In the genomic region with DNA sequence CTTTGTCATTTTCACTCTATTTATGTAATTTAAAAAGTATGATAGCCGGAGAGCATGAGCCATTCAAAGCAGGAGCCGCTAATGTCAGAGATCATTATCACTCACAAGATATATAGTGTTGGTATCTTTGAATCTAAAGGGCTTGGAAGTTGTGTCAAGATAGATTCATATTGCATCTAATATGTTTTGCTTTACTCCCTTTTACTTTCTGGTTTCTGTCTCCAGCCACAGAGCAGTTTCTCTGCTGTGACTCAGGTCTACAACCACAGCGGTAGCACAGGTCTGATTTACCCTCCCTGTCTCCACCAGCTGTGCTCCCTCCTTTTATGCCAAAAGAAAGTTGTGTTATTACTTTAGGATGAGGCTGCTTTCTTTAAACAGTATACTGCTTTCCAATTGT, we compare ENCODE assay signal across 19 cellular contexts.
DNase-seq lines count a peak whose midpoint lies in the region; ATAC-seq and TF ChIP-seq lines count a peak whose summit lies in the region.
"Had no signal": no experiment of that assay in that cellular context is flagged by ENCODE, and none has a peak within 500 bp of the region (broad histone marks: within the 10 kb centered on the region; RNA-seq: fewer than 3 reads in every experiment).

No MANE protein-coding gene starts in this region.

- no peak overlapping the region for H3K27ac ChIP-seq in brain microvascular endothelial cell
- H3K27ac ChIP-seq: KMS-11, sigmoid colon, uterus had no signal

- H3K36me3 Mint-ChIP-seq in activated naive CD4-positive, alpha-beta T cell treated with anti-CD3 and anti-CD28 coated beads, Interleukin-2, amount 50 U/mL, for 72 hours, result peaks cover 0 to 28% of the 10 kb centered on the region in 2 donors
- peaks cover 47% of the 10 kb centered on the region for H3K36me3 Mint-ChIP-seq in activated T-cell treated with anti-CD3 and anti-CD28 coated beads, Interleukin-2, amount 50 U/mL, for 24 hours (ENCODE audit: low read depth)
- peaks cover 20 to 29% of the 10 kb centered on the region in 2 donors for H3K36me3 Mint-ChIP-seq in stimulated activated naive B cell treated with anti-CD40 and anti-IgM and Interleukin-4, amounts not matched to agents 10 μg/mL and 1 μg/mL and 100 μg/mL, for 72 hours

- H3K36me3 ChIP-seq in brain microvascular endothelial cell (replicated peaks), result no peaks in the 10 kb centered on the region
- H3K36me3 ChIP-seq: sigmoid colon, uterus had no signal

- peak; percentile 82 to 97 for ATAC-seq in activated naive CD4-positive, alpha-beta T cell treated with anti-CD3 and anti-CD28 coated beads, Interleukin-2, amount 50 U/mL, for 72 hours
- peak; percentile 91 for ATAC-seq in HG02852 (IDR thresholded peaks at IDR 0.05; ENCODE audit: unreplicated experiment)
- ATAC-seq in stimulated activated naive CD8-positive, alpha-beta T cell treated with anti-CD3 and anti-CD28 coated beads, Interleukin-15, Interleukin-2, amounts not matched to agents 100 U/mL and 50 U/mL, for 24 hours, result peak; percentile 92
- no peak for ATAC-seq in stimulated activated naive B cell treated with anti-CD40 and anti-IgM and Interleukin-4, amounts not matched to agents 10 μg/mL and 1 μg/mL and 100 μg/mL, for 72 hours (replicated peaks)
- ATAC-seq: left cardiac atrium; naive thymus-derived CD8-positive, alpha-beta T cell had no signal

- no peak overlapping the region for H3K27ac Mint-ChIP-seq in activated naive CD4-positive, alpha-beta T cell treated with anti-CD3 and anti-CD28 coated beads, Interleukin-2, amount 50 U/mL, for 72 hours
- H3K27ac Mint-ChIP-seq in activated T-cell treated with anti-CD3 and anti-CD28 coated beads, Interleukin-2, amount 50 U/mL, for 24 hours, result peak overlapping the region; percentile 32
- H3K27ac Mint-ChIP-seq in stimulated activated naive B cell treated with anti-CD40 and anti-IgM and Interleukin-4, amounts not matched to agents 10 μg/mL and 1 μg/mL and 100 μg/mL, for 72 hours, result no peak overlapping the region
- H3K27ac Mint-ChIP-seq: activated CD4-positive, alpha-beta T cell treated with anti-CD3 and anti-CD28 coated beads, Interleukin-2, amount 10 ng/mL, durations not matched to agents 7 days and 5 days had no signal

- in situ Hi-C loops in brain microvascular endothelial cell (cut with HindIII; ENCODE audit: low pct_ligation_motif_present, low sequenced_read_pairs), result no loop called here

- peaks cover 0 to 4% of the 10 kb centered on the region in 2 donors for H3K9me3 Mint-ChIP-seq in activated naive CD4-positive, alpha-beta T cell treated with anti-CD3 and anti-CD28 coated beads, Interleukin-2, amount 50 U/mL, for 72 hours
- no peaks in the 10 kb centered on the region for H3K9me3 Mint-ChIP-seq in activated T-cell treated with anti-CD3 and anti-CD28 coated beads, Interleukin-2, amount 50 U/mL, for 24 hours
- no peaks in the 10 kb centered on the region for H3K9me3 Mint-ChIP-seq in stimulated activated naive B cell treated with anti-CD40 and anti-IgM and Interleukin-4, amounts not matched to agents 10 μg/mL and 1 μg/mL and 100 μg/mL, for 72 hours
- H3K9me3 Mint-ChIP-seq: naive thymus-derived CD8-positive, alpha-beta T cell had no signal

- H3K4me1 Mint-ChIP-seq in activated T-cell treated with anti-CD3 and anti-CD28 coated beads, Interleukin-2, amount 50 U/mL, for 24 hours (ENCODE audit: low read depth), result peaks cover 12% of the 10 kb centered on the region
- no peaks in the 10 kb centered on the region for H3K4me1 Mint-ChIP-seq in stimulated activated naive B cell treated with anti-CD40 and anti-IgM and Interleukin-4, amounts not matched to agents 10 μg/mL and 1 μg/mL and 100 μg/mL, for 72 hours

- TF ChIP-seq CTCF in brain microvascular endothelial cell (IDR thresholded peaks at IDR 0.05; ENCODE audit: low read depth, low read length, missing control alignments), result no peak

- DNase-seq in activated naive CD4-positive, alpha-beta T cell treated with anti-CD3 and anti-CD28 coated beads, Interleukin-2, amount 50 U/mL, for 72 hours (ENCODE audit: low spot score in 2 of 2), result peak in 1 of 2 donors; percentile 12
- no peak for DNase-seq in activated naive CD4-positive, alpha-beta T cell (lab: John Stamatoyannopoulos, UW)
- DNase-seq in activated T-cell treated with anti-CD3 and anti-CD28 coated beads, Interleukin-2, amount 50 U/mL, for 24 hours, result no peak
- peak; percentile 17 for DNase-seq in stimulated activated naive CD8-positive, alpha-beta T cell treated with anti-CD3 and anti-CD28 coated beads, Interleukin-15, Interleukin-2, amounts not matched to agents 100 U/mL and 50 U/mL, for 24 hours
- DNase-seq in NCI-H748 treated with DMSO at 0.1 percent for 48 hours (lab: John Stamatoyannopoulos, UW) (no peak), brain microvascular endothelial cell (no peak)
- no peak for DNase-seq in stimulated activated naive B cell treated with anti-CD40 and anti-IgM and Interleukin-4, amounts not matched to agents 10 μg/mL and 1 μg/mL and 100 μg/mL, for 72 hours
- DNase-seq: activated CD4-positive, alpha-beta T cell treated with anti-CD3 and anti-CD28 coated beads, Interleukin-2, amount 10 ng/mL, durations not matched to agents 7 days and 5 days; anterior cingulate cortex; effector CD4-positive, alpha-beta T cell; EL; left cardiac atrium; naive thymus-derived CD8-positive, alpha-beta T cell; NCI-H2081; sigmoid colon; SW 1271; uterus had no signal

- no peak overlapping the region for H3K4me3 Mint-ChIP-seq in activated T-cell treated with anti-CD3 and anti-CD28 coated beads, Interleukin-2, amount 50 U/mL, for 24 hours
- no peak overlapping the region for H3K4me3 Mint-ChIP-seq in stimulated activated naive B cell treated with anti-CD40 and anti-IgM and Interleukin-4, amounts not matched to agents 10 μg/mL and 1 μg/mL and 100 μg/mL, for 72 hours
- H3K4me3 Mint-ChIP-seq: activated CD4-positive, alpha-beta T cell treated with anti-CD3 and anti-CD28 coated beads, Interleukin-2, amount 10 ng/mL, durations not matched to agents 7 days and 5 days; naive thymus-derived CD8-positive, alpha-beta T cell had no signal

- H3K27me3 Mint-ChIP-seq in activated T-cell treated with anti-CD3 and anti-CD28 coated beads, Interleukin-2, amount 50 U/mL, for 24 hours, result no peaks in the 10 kb centered on the region
- no peaks in the 10 kb centered on the region for H3K27me3 Mint-ChIP-seq in stimulated activated naive B cell treated with anti-CD40 and anti-IgM and Interleukin-4, amounts not matched to agents 10 μg/mL and 1 μg/mL and 100 μg/mL, for 72 hours
- H3K27me3 Mint-ChIP-seq: activated CD4-positive, alpha-beta T cell treated with anti-CD3 and anti-CD28 coated beads, Interleukin-2, amount 10 ng/mL, durations not matched to agents 7 days and 5 days; naive thymus-derived CD8-positive, alpha-beta T cell had no signal

- H3K4me3 ChIP-seq in brain microvascular endothelial cell (ENCODE audit: low read depth, low read length), result no peak overlapping the region
- H3K4me3 ChIP-seq: sigmoid colon, uterus had no signal

- no peaks in the 10 kb centered on the region for H3K27me3 ChIP-seq in brain microvascular endothelial cell (replicated peaks)
- H3K27me3 ChIP-seq: sigmoid colon, uterus had no signal

Comparison
In these comparisons a context has a peak if more than half of its experiments do, and no peak if none do; other contexts are left out.
1. ATAC-seq: peak in activated naive CD4-positive, alpha-beta T cell treated with anti-CD3 and anti-CD28 coated beads, Interleukin-2, amount 50 U/mL, for 72 hours (2 of 2), HG02852 (single experiment) and stimulated activated naive CD8-positive, alpha-beta T cell treated with anti-CD3 and anti-CD28 coated beads, Interleukin-15, Interleukin-2, amounts not matched to agents 100 U/mL and 50 U/mL, for 24 hours (single experiment); none in stimulated activated naive B cell treated with anti-CD40 and anti-IgM and Interleukin-4, amounts not matched to agents 10 μg/mL and 1 μg/mL and 100 μg/mL, for 72 hours (0 of 2).